ENCODE assay signal across 18 cellular contexts in genomic region chr9:14813336-14814020, GRCh38.
DNase-seq lines count a peak whose midpoint lies in the region; ATAC-seq and TF ChIP-seq lines count a peak whose summit lies in the region.
"Had no signal": no experiment of that assay in that cellular context is flagged by ENCODE, and none has a peak within 500 bp of the region (broad histone marks: within the 10 kb centered on the region; RNA-seq: fewer than 3 reads in every experiment).

No MANE protein-coding gene starts in this region.

- H3K9me3 Mint-ChIP-seq in endodermal cell (peaks cover 11% of the 10 kb centered on the region), osteocyte (ENCODE audit: unreplicated experiment) (no peaks in the 10 kb centered on the region), Calu3 (ENCODE audit: low read depth, unreplicated experiment) (no peaks in the 10 kb centered on the region)
- H3K9me3 Mint-ChIP-seq: T-helper 2 cell treated with Interferon-gamma antibody and Interleukin-4, amounts not matched to agents 5 μg/mL and 100 μg/mL, for 36 hours had no signal

- POLR2A ChIA-PET in BJ (lab: Charles Lee): no interaction called here

- no peak overlapping the region for H3K27ac ChIP-seq in endodermal cell (ENCODE audit: low read depth, low read length)
- H3K27ac ChIP-seq: ovary had no signal

- WGBS in endodermal cell (ENCODE audit: insufficient coverage in 1 of 2, insufficient read length in 1 of 2), 2 experiments: 88 to 89% methylated on average over 6 to 9 of the region's 9 CpGs

- H3K4me3 Mint-ChIP-seq in endodermal cell (no peak overlapping the region), osteocyte (ENCODE audit: unreplicated experiment) (peak overlapping the region; percentile 46), Calu3 (ENCODE audit: low read depth, unreplicated experiment) (no peak overlapping the region)
- H3K4me3 Mint-ChIP-seq: CD4-positive, CD25-positive, alpha-beta regulatory T cell; T-helper 2 cell treated with Interferon-gamma antibody and Interleukin-4, amounts not matched to agents 5 μg/mL and 100 μg/mL, for 36 hours had no signal

- TF ChIP-seq CTCF in BJ (IDR thresholded peaks at IDR 0.05; ENCODE audit: insufficient read depth, low read depth, low read length) (no peak), endodermal cell (conservative IDR thresholded peaks at IDR 0.05) (no peak), osteocyte (IDR thresholded peaks at IDR 0.05) (no peak), Calu3 (IDR thresholded peaks at IDR 0.05; ENCODE audit: unreplicated experiment) (no peak)

- H3K27ac Mint-ChIP-seq in endodermal cell (peak overlapping the region; percentile 31), osteocyte (ENCODE audit: unreplicated experiment) (peak overlapping the region; percentile 67), Calu3 (ENCODE audit: unreplicated experiment) (no peak overlapping the region)
- H3K27ac Mint-ChIP-seq: CD4-positive, CD25-positive, alpha-beta regulatory T cell; T-helper 2 cell treated with Interferon-gamma antibody and Interleukin-4, amounts not matched to agents 5 μg/mL and 100 μg/mL, for 36 hours had no signal

- ATAC-seq in activated CD4-positive, CD25-positive, alpha-beta regulatory T cell treated with anti-CD3 and anti-CD28 coated beads, Interleukin-2, amount 50 U/mL, for 24 hours: no peak
- ATAC-seq: left lobe of liver, Right ventricle myocardium inferior had no signal

- CTCF ChIA-PET in BJ (lab: Yijun Ruan, JAX): no interaction called here
- CTCF ChIA-PET in Calu3 (lab: Charles Lee): no interaction called here

- H3K27me3 Mint-ChIP-seq in endodermal cell (ENCODE audit: insufficient read depth): no peaks in the 10 kb centered on the region
- H3K27me3 Mint-ChIP-seq in osteocyte (ENCODE audit: unreplicated experiment): peaks cover 5% of the 10 kb centered on the region
- peaks cover 15% of the 10 kb centered on the region for H3K27me3 Mint-ChIP-seq in Calu3 (ENCODE audit: unreplicated experiment)
- H3K27me3 Mint-ChIP-seq: CD4-positive, CD25-positive, alpha-beta regulatory T cell had no signal

- BruUV-seq in Calu3 (replicated peaks; lab: Mats Ljungman, UMichigan): no TSS peak

- H3K9me3 ChIP-seq in endodermal cell (ENCODE audit: control insufficient read depth, low read length): peaks cover 9% of the 10 kb centered on the region
- H3K9me3 ChIP-seq: ovary had no signal

- H3K4me3 ChIP-seq in BJ (ENCODE audit: low read depth, low read length) (peak overlapping the region; percentile 15), endodermal cell (ENCODE audit: low read length) (no peak overlapping the region)
- H3K4me3 ChIP-seq: ovary had no signal

- H3K36me3 ChIP-seq in BJ (ENCODE audit: control insufficient read depth, insufficient read depth, low read length) (no peaks in the 10 kb centered on the region), endodermal cell (ENCODE audit: control insufficient read depth, insufficient read depth, low read length) (no peaks in the 10 kb centered on the region)
- H3K36me3 ChIP-seq: ovary had no signal

- H3K27me3 ChIP-seq in BJ (ENCODE audit: control insufficient read depth, insufficient read depth, low read length) (no peaks in the 10 kb centered on the region), endodermal cell (ENCODE audit: control insufficient read depth, insufficient read depth, low read length, poor library complexity, severe bottlenecking) (no peaks in the 10 kb centered on the region)
- H3K27me3 ChIP-seq: ovary had no signal

- peaks cover 3% of the 10 kb centered on the region for H3K4me1 ChIP-seq in endodermal cell (ENCODE audit: control insufficient read depth, insufficient read depth, low read length)

- intact Hi-C loops in Calu3 (cut with micrococcal nuclease; ENCODE audit: unreplicated experiment): no loop called here

- H3K9ac ChIP-seq in endodermal cell (ENCODE audit: extremely low read depth, low read length, poor library complexity, severe bottlenecking): no peak overlapping the region

- H3K4me1 Mint-ChIP-seq in endodermal cell (peaks cover 21% of the 10 kb centered on the region), osteocyte (ENCODE audit: unreplicated experiment) (peaks cover 14% of the 10 kb centered on the region), Calu3 (ENCODE audit: low read depth, unreplicated experiment) (no peaks in the 10 kb centered on the region)
- H3K4me1 Mint-ChIP-seq: CD4-positive, CD25-positive, alpha-beta regulatory T cell had no signal

- H3K36me3 Mint-ChIP-seq in endodermal cell (ENCODE audit: low read depth): peaks cover 9% of the 10 kb centered on the region
- no peaks in the 10 kb centered on the region for H3K36me3 Mint-ChIP-seq in osteocyte (ENCODE audit: unreplicated experiment)
- no peaks in the 10 kb centered on the region for H3K36me3 Mint-ChIP-seq in Calu3 (ENCODE audit: insufficient read depth, unreplicated experiment)
- H3K36me3 Mint-ChIP-seq: CD4-positive, CD25-positive, alpha-beta regulatory T cell had no signal

- DNase-seq in BJ (ENCODE audit: low read depth) (no peak), LHCN-M2 (ENCODE audit: low read depth) (peak; percentile 66), endodermal cell (no peak), osteocyte (ENCODE audit: extremely low spot score, unreplicated experiment) (no peak), T1000 (lab: John Stamatoyannopoulos, UW) (no peak), Calu3 (no peak), SK-N-DZ (ENCODE audit: low spot score) (no peak)
- DNase-seq: activated CD4-positive, alpha-beta T cell treated with anti-CD3 and anti-CD28 coated beads for 1 hour; CD4-positive, CD25-positive, alpha-beta regulatory T cell; NCI-H1436; NCI-H2227 treated with DMSO at 0.1 percent for 48 hours; ovary; stimulated activated CD4-positive, alpha-beta T cell treated with anti-CD3 and anti-CD28 coated beads, Interleukin-4, amount 100 ng/mL, for 1 hour; substantia nigra had no signal
